ENCODE assay signal across 1 cellular context in the genomic region with DNA sequence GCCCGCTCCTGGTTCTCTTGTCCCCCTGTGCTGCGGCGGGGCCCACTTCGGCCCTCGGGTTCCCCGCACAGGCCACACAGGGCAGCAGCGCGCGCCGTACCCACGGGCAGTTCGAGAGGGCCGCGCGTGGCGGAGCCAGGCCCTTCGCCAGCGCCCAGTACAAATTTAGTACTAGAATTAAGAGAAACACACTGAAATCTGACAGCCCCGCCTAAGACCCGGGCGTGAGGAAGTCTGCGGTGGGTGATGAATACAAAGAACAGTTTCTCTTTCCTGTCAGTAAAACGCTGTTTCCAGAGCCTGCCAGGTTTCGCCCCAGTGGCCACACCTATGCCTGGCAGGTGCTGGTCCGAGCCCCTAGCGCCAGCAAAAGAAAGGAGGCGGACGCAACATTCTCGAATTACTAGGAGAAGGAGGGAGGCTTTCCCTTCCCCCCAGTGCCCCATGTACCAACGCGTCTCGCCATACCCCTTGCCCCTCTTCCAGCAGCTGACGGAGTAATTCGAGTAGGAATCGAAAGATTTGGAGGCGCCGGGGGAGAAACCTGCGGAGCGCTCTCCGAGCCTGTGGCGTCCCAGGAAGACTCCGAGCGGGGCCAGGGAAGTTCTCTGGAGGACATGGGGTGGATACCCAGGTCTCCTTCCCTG.
TF ChIP-seq lines count a peak whose summit lies in the region.

No MANE protein-coding gene starts in this region.

TF ChIP-seq in K562, 482 proteins besides CTCF, POLR2A, EP300 and RAD21 (continued from another document):
- TF ChIP-seq, protein P1, sequence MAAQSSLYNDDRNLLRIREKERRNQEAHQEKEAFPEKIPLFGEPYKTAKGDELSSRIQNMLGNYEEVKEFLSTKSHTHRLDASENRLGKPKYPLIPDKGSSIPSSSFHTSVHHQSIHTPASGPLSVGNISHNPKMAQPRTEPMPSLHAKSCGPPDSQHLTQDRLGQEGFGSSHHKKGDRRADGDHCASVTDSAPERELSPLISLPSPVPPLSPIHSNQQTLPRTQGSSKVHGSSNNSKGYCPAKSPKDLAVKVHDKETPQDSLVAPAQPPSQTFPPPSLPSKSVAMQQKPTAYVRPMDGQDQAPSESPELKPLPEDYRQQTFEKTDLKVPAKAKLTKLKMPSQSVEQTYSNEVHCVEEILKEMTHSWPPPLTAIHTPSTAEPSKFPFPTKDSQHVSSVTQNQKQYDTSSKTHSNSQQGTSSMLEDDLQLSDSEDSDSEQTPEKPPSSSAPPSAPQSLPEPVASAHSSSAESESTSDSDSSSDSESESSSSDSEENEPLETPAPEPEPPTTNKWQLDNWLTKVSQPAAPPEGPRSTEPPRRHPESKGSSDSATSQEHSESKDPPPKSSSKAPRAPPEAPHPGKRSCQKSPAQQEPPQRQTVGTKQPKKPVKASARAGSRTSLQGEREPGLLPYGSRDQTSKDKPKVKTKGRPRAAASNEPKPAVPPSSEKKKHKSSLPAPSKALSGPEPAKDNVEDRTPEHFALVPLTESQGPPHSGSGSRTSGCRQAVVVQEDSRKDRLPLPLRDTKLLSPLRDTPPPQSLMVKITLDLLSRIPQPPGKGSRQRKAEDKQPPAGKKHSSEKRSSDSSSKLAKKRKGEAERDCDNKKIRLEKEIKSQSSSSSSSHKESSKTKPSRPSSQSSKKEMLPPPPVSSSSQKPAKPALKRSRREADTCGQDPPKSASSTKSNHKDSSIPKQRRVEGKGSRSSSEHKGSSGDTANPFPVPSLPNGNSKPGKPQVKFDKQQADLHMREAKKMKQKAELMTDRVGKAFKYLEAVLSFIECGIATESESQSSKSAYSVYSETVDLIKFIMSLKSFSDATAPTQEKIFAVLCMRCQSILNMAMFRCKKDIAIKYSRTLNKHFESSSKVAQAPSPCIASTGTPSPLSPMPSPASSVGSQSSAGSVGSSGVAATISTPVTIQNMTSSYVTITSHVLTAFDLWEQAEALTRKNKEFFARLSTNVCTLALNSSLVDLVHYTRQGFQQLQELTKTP (IDR thresholded peaks at IDR 0.05; ENCODE audit: low read depth in 1 of 2, partially characterized antibody in 2 of 2) = no peak
- peak; percentile 32 for TF ChIP-seq PCBP1 (IDR thresholded peaks at IDR 0.05; ENCODE audit: low read depth, low read length, poor library complexity, severe bottlenecking)
TF ChIP-seq in K562: peak in this region for 1.
